Comparison of ENCODE assay signal across 9 cellular contexts in genomic region chr1:226945106-226945857, GRCh38. TPM values are rescaled to one million over a fixed set of nuclear protein-coding genes. Genes with fewer than 3 reads are reported as not detected.
DNase-seq lines count a peak whose midpoint lies in the region; ATAC-seq and TF ChIP-seq lines count a peak whose summit lies in the region.
"Had no signal": no experiment of that assay in that cellular context is flagged by ENCODE, and none has a peak within 500 bp of the region (broad histone marks: within the 10 kb centered on the region; RNA-seq: fewer than 3 reads in every experiment).

No MANE protein-coding gene starts in this region.

- no peak overlapping the region for H2BK15ac ChIP-seq in neuronal stem cell (ENCODE audit: low read length)

- H3K9ac ChIP-seq in neuronal stem cell (ENCODE audit: low read depth, low read length, poor library complexity): no peak overlapping the region

- H3K79me1 ChIP-seq in neuronal stem cell (ENCODE audit: low read depth, low read length): peaks cover 2% of the 10 kb centered on the region

- H3K27me3 Mint-ChIP-seq in glutamatergic neuron (ENCODE audit: unreplicated experiment): peaks cover 10% of the 10 kb centered on the region

- H3K23ac ChIP-seq in neuronal stem cell (ENCODE audit: low read depth, low read length, poor library complexity): no peak overlapping the region

- no peak for TF ChIP-seq POLR2A in testis (IDR thresholded peaks at IDR 0.05)

- no peak overlapping the region for H2AK5ac ChIP-seq in neuronal stem cell (ENCODE audit: low read depth, low read length)

- TF ChIP-seq CTCF in glutamatergic neuron (IDR thresholded peaks at IDR 0.05; ENCODE audit: partially characterized antibody, unreplicated experiment) (no peak), testis (IDR thresholded peaks at IDR 0.05) (no peak)

- H3K27ac ChIP-seq in neuronal stem cell (replicated peaks; ENCODE audit: low read length) (no peak overlapping the region), testis (no peak overlapping the region)

- H2AFZ ChIP-seq in neuronal stem cell (ENCODE audit: low read length): no peak overlapping the region

- no peak overlapping the region for H2BK5ac ChIP-seq in neuronal stem cell (ENCODE audit: low read length)

- ATAC-seq in activated CD4-positive, CD25-positive, alpha-beta regulatory T cell treated with anti-CD3 and anti-CD28 coated beads, Interleukin-2, amount 50 U/mL, for 24 hours: no peak

- H3K4me2 ChIP-seq in neuronal stem cell (ENCODE audit: insufficient read depth, low read length, poor library complexity, severe bottlenecking): no peak overlapping the region

- intact Hi-C loops in testis (cut with DNase I; ENCODE audit: low total_unique reads): no loop called here

- peak overlapping the region; percentile 67 for H3K27ac Mint-ChIP-seq in glutamatergic neuron (ENCODE audit: unreplicated experiment)

- H3K9me3 ChIP-seq in neuronal stem cell (replicated peaks in 1 of 2; ENCODE audit: control insufficient read depth in 2 of 2, insufficient read depth in 1 of 2, low read depth in 1 of 2, low read length in 2 of 2) (peaks cover 2 to 6% of the 10 kb centered on the region in 2 donors), testis (no peaks in the 10 kb centered on the region)

- H4K91ac ChIP-seq in neuronal stem cell (ENCODE audit: low read depth, low read length, poor library complexity): no peak overlapping the region

- no peaks in the 10 kb centered on the region for H3K36me3 ChIP-seq in neuronal stem cell (replicated peaks in 1 of 2; ENCODE audit: control insufficient read depth in 2 of 2, insufficient read depth in 2 of 2, low read length in 2 of 2)
- no peaks in the 10 kb centered on the region for H3K36me3 ChIP-seq in testis (ENCODE audit: low read depth, missing control alignments)

- peaks cover 24% of the 10 kb centered on the region for H3K9me3 Mint-ChIP-seq in glutamatergic neuron (ENCODE audit: unreplicated experiment)

- H2BK12ac ChIP-seq in neuronal stem cell (ENCODE audit: low read length): no peak overlapping the region

- peak; percentile 79 for DNase-seq in DMS53 treated with DMSO at 0.1 percent for 48 hours (lab: John Stamatoyannopoulos, UW; ENCODE audit: unreplicated experiment)
- DNase-seq in NCI-H2107 (lab: John Stamatoyannopoulos, UW): peak; percentile 47
- DNase-seq in glutamatergic neuron: no peak
- no peak for DNase-seq in neuronal stem cell (ENCODE audit: low spot score)
- DNase-seq in NCI-H1930 (lab: John Stamatoyannopoulos, UW): no peak
- no peak for DNase-seq in OCI-M1 (lab: John Stamatoyannopoulos, UW)
- DNase-seq in testis: no peak
- DNase-seq: activated CD4-positive, alpha-beta T cell treated with anti-CD3 and anti-CD28 coated beads, Interleukin-2, amount 50 U/mL, for 1 hour had no signal

- H3K4me3 Mint-ChIP-seq in glutamatergic neuron (ENCODE audit: unreplicated experiment): peak overlapping the region; percentile 48

- H3K18ac ChIP-seq in neuronal stem cell (ENCODE audit: low read length): peak overlapping the region; percentile 16

- H3K14ac ChIP-seq in neuronal stem cell (ENCODE audit: low read length): no peak overlapping the region

- peaks cover 9% of the 10 kb centered on the region for H3K36me3 Mint-ChIP-seq in glutamatergic neuron (ENCODE audit: unreplicated experiment)

- peaks cover 49% of the 10 kb centered on the region for H3K4me1 Mint-ChIP-seq in glutamatergic neuron (ENCODE audit: low read depth, unreplicated experiment)

- H2BK120ac ChIP-seq in neuronal stem cell (ENCODE audit: low read depth, low read length): no peak overlapping the region

- H3K27me3 ChIP-seq in neuronal stem cell (ENCODE audit: control insufficient read depth in 3 of 3, insufficient read depth in 3 of 3, low read depth in 1 of 3, low read length in 3 of 3) (no peaks in the 10 kb centered on the region), testis (no peaks in the 10 kb centered on the region)

- no CpG with 5 or more reads among the region's 19 CpGs for WGBS in neuronal stem cell (ENCODE audit: extremely low coverage in 2 of 2, insufficient read length in 2 of 2, insufficient replicate concordance in 1 of 2), 2 donors
- WGBS in testis, 2 donors: 69 to 81% methylated on average over 19 of the region's 19 CpGs

- H3K4ac ChIP-seq in neuronal stem cell (ENCODE audit: low read length): no peak overlapping the region

- no peak overlapping the region for H4K8ac ChIP-seq in neuronal stem cell (ENCODE audit: low read depth, low read length)

- H3K4me3 ChIP-seq in neuronal stem cell (ENCODE audit: low read length in 2 of 2) (no peak overlapping the region), testis (no peak overlapping the region)

- peaks cover 11 to 18% of the 10 kb centered on the region in 2 donors for H3K4me1 ChIP-seq in neuronal stem cell (ENCODE audit: control insufficient read depth in 2 of 2, insufficient read depth in 1 of 2, low read depth in 1 of 2, low read length in 2 of 2)
- H3K4me1 ChIP-seq in testis: peaks cover 20% of the 10 kb centered on the region

RNA-seq across cellular contexts. Expression of gene COQ8A, which starts 5.2 kb away (rescaled TPM):
- total RNA-seq in glutamatergic neuron (ENCODE audit: unreplicated experiment): 41.9 TPM
- 9.2 TPM for polyA plus RNA-seq in neuronal stem cell (2013, experiment 1 of 2)
- 8.8 TPM for polyA plus RNA-seq in neuronal stem cell (2013, experiment 2 of 2)
- 10 to 100 TPM; 39.2 to 46.8 TPM for total RNA-seq in testis
- 34.4 TPM for polyA plus RNA-seq in testis (ENCODE audit: insufficient read depth, low read depth, low replicate concordance)

Comparison
In these comparisons a context has a peak if more than half of its experiments do, and no peak if none do; other contexts are left out.
1. DNase-seq: peak in DMS53 treated with DMSO at 0.1 percent for 48 hours (single experiment) and NCI-H2107 (single experiment); none in glutamatergic neuron (single experiment), neuronal stem cell (single experiment), NCI-H1930 (0 of 2), OCI-M1 (single experiment) and testis (single experiment).